13 cellular contexts compared by ENCODE assay signal in genomic region chr6:152368761-152369624, GRCh38.
DNase-seq lines count a peak whose midpoint lies in the region; ATAC-seq, FAIRE-seq and TF ChIP-seq lines count a peak whose summit lies in the region.
"Had no signal": no experiment of that assay in that cellular context is flagged by ENCODE, and none has a peak within 500 bp of the region (broad histone marks: within the 10 kb centered on the region; RNA-seq: fewer than 3 reads in every experiment).

No MANE protein-coding gene starts in this region.

- H2AFZ ChIP-seq in IMR-90 (replicated peaks; ENCODE audit: low read length, poor library complexity): peak overlapping the region; percentile 13

- no peak overlapping the region for H3K9ac ChIP-seq in IMR-90 (ENCODE audit: low read depth, low read length)

- H3K4me2 ChIP-seq in IMR-90 (ENCODE audit: low read depth, low read length): peak overlapping the region; percentile 65

- H3K36me3 ChIP-seq in IMR-90 (ENCODE audit: control insufficient read depth, insufficient read depth, low read length): peaks cover 35% of the 10 kb centered on the region
- H3K36me3 ChIP-seq in bronchial epithelial cell (ENCODE audit: control insufficient read depth, insufficient read depth, low read length): no peaks in the 10 kb centered on the region
- H3K36me3 ChIP-seq in psoas muscle (ENCODE audit: insufficient read depth in 1 of 2, low read depth in 1 of 2): peaks cover 2 to 67% of the 10 kb centered on the region in 2 donors

- intact Hi-C loops in IMR-90 (cut with micrococcal nuclease): loop anchor here (1.0 kb wide), 1 partner anchor 8 kb away; no protein-coding TSS in a partner anchor
- intact Hi-C loops in psoas muscle (cut with DNase I): no loop called here

- no peak for FAIRE-seq in bronchial epithelial cell (lab: Jason Lieb, UNC)

- H3K4me1 ChIP-seq in IMR-90 (ENCODE audit: control insufficient read depth, insufficient read depth, low read length) (peaks cover 5% of the 10 kb centered on the region), psoas muscle (peaks cover 15% of the 10 kb centered on the region)

- H4K20me1 ChIP-seq in IMR-90 (ENCODE audit: insufficient read depth, low read length): no peaks in the 10 kb centered on the region

- peak overlapping the region; percentile 29; the same call in 1 of the 2 replicates for H4K5ac ChIP-seq in IMR-90 (ENCODE audit: low read depth, low read length)

- H4K8ac ChIP-seq in IMR-90 (ENCODE audit: low read depth in 2 of 2, low read length in 2 of 2): no peak overlapping the region

- no peaks in the 10 kb centered on the region for H3K27me3 ChIP-seq in IMR-90 (ENCODE audit: control insufficient read depth, insufficient read depth, low read length)
- H3K27me3 ChIP-seq in bronchial epithelial cell (ENCODE audit: control insufficient read depth, insufficient read depth, low read length): no peaks in the 10 kb centered on the region
- no peaks in the 10 kb centered on the region for H3K27me3 ChIP-seq in psoas muscle (ENCODE audit: insufficient read depth in 3 of 3, low read length in 2 of 3)

- no peak overlapping the region for H3K56ac ChIP-seq in IMR-90 (ENCODE audit: extremely low read depth, insufficient read depth, low read length)

- no peak for TF ChIP-seq RAD21 in IMR-90 (IDR thresholded peaks at IDR 0.05; ENCODE audit: low read length)

- POLR2A ChIA-PET in IMR-90 (lab: Charles Lee; ENCODE audit: unreplicated experiment): no interaction called here

- TF ChIP-seq CTCF in IMR-90 (conservative IDR thresholded peaks at IDR 0.05; ENCODE audit: low read depth, low read length): no peak
- no peak for TF ChIP-seq CTCF in bronchial epithelial cell (IDR thresholded peaks at IDR 0.05; ENCODE audit: insufficient read depth, low read length, severe bottlenecking)
- TF ChIP-seq CTCF in psoas muscle (IDR thresholded peaks at IDR 0.05): no peak

- 61% methylated on average over 13 of the region's 19 CpGs; no CpG with 5 or more reads in 1 of the 2 experiments for WGBS in IMR-90 (ENCODE audit: extremely low coverage in 2 of 2, insufficient read length in 1 of 2), 2 experiments
- 19 to 25% (median 20%) methylated on average over 19 of the region's 19 CpGs for WGBS in psoas muscle, 3 donors

- no peak overlapping the region for H2BK20ac ChIP-seq in IMR-90 (ENCODE audit: low read depth, low read length)

- no peak overlapping the region for H2AK5ac ChIP-seq in IMR-90 (ENCODE audit: low read depth, low read length)

- H3K14ac ChIP-seq in IMR-90 (replicated peaks; ENCODE audit: low read depth, low read length): no peak overlapping the region

- 0 out of 2 replicates have a peak, but pooled peaks cover 2% of the 10 kb centered on the region for H3K9me1 ChIP-seq in IMR-90 (ENCODE audit: insufficient read depth, low read length)

- no peak overlapping the region for H3K4ac ChIP-seq in IMR-90 (ENCODE audit: low read depth, low read length)

- CTCF ChIA-PET in IMR-90 (lab: Yijun Ruan, JAX): no interaction called here

- TF ChIP-seq POLR2A in IMR-90 (IDR thresholded peaks at IDR 0.05; ENCODE audit: low read depth, low read length): no peak

- no peak overlapping the region for H3K4me3 ChIP-seq in IMR-90 (ENCODE audit: insufficient read depth, low read depth, low read length)
- H3K4me3 ChIP-seq in bronchial epithelial cell (ENCODE audit: low read depth, low read length): no peak overlapping the region
- peak overlapping the region; percentile 50 for H3K4me3 ChIP-seq in psoas muscle

- H2BK15ac ChIP-seq in IMR-90 (ENCODE audit: low read depth, low read length): no peak overlapping the region

- H2AK9ac ChIP-seq in IMR-90 (replicated peaks; ENCODE audit: low read depth, low read length, poor library complexity): no peak overlapping the region

- peak overlapping the region; percentile 35 for H2BK5ac ChIP-seq in IMR-90 (ENCODE audit: low read depth, low read length, poor library complexity, severe bottlenecking)

- ATAC-seq in IMR-90 (ENCODE audit: low read depth) (peak; percentile 56), psoas muscle (peak; percentile 94 to 98 (median 96)), HG03457 (IDR thresholded peaks at IDR 0.05; ENCODE audit: unreplicated experiment) (no peak)
- ATAC-seq: left lobe of liver, T-helper 17 cell had no signal

- H3K23ac ChIP-seq in IMR-90 (ENCODE audit: low read depth, low read length): 0 out of 2 replicates have a peak overlapping the region, but pooled peaks have one; percentile 44

- DNase-seq in IMR-90: peak; percentile 35
- peak; percentile 2 for DNase-seq in bronchial epithelial cell (ENCODE audit: low read depth)
- peak; percentile 68 for DNase-seq in iris pigment epithelial cell (ENCODE audit: low read depth)
- peak; percentile 65 to 80 for DNase-seq in psoas muscle
- no peak for DNase-seq in NCI-H526 treated with DMSO at 0.1 percent for 48 hours (lab: John Stamatoyannopoulos, UW)
- DNase-seq in epidermal melanocyte (ENCODE audit: insufficient read length, low spot score): no peak
- no peak for DNase-seq in GM19238 (ENCODE audit: insufficient read length, low spot score)
- DNase-seq: activated T-cell treated with anti-CD3 and anti-CD28 coated beads, Interleukin-2, amount 50 U/mL, for 1 hour; NCI-H345; stimulated activated CD4-positive, alpha-beta T cell treated with anti-CD3 and anti-CD28 coated beads, Interleukin-2, amount 100 ng/mL, for 48 hours; T-helper 17 cell had no signal

- no peak overlapping the region; the same call in 1 of the 2 replicates for H3K18ac ChIP-seq in IMR-90 (ENCODE audit: low read depth, low read length)

- dilution Hi-C loops in IMR-90 (cut with HindIII; ENCODE audit: low sequenced_read_pairs, unreplicated experiment): no loop called here

- no TSS peak for BruUV-seq in IMR-90 (replicated peaks; lab: Mats Ljungman, UMichigan)

- peak overlapping the region; percentile 37; the same call in 1 of the 2 replicates for H3K27ac ChIP-seq in IMR-90 (ENCODE audit: insufficient read depth, low read length)
- H3K27ac ChIP-seq in psoas muscle: peak overlapping the region; percentile 81

- H3K79me1 ChIP-seq in IMR-90 (ENCODE audit: low read depth in 1 of 2, low read length in 2 of 2): peaks cover 9 to 17% of the 10 kb centered on the region in 2 experiments; a peak in 2 of 4 replicates

- H4K91ac ChIP-seq in IMR-90 (ENCODE audit: insufficient read depth, low read depth, low read length): no peak overlapping the region

- no peak overlapping the region for H2BK120ac ChIP-seq in IMR-90 (ENCODE audit: low read depth, low read length)

- in situ Hi-C loops in IMR-90 (cut with MboI; ENCODE audit: low sequenced_read_pairs): no loop called here

- H3K9me3 ChIP-seq in IMR-90 (ENCODE audit: control insufficient read depth, insufficient read depth, low read length) (no peaks in the 10 kb centered on the region), psoas muscle (no peaks in the 10 kb centered on the region)

TF ChIP-seq in IMR-90, 13 proteins besides CTCF, POLR2A, EP300 and RAD21:
- no peak for TF ChIP-seq SMC3 (IDR thresholded peaks at IDR 0.05; ENCODE audit: low read depth, low read length)
- no peak for TF ChIP-seq MAZ (IDR thresholded peaks at IDR 0.05; ENCODE audit: borderline replicate concordance, low read depth, low read length)
- TF ChIP-seq CHD1 (IDR thresholded peaks at IDR 0.05; ENCODE audit: low read depth, low read length): no peak
- TF ChIP-seq, protein P1, sequence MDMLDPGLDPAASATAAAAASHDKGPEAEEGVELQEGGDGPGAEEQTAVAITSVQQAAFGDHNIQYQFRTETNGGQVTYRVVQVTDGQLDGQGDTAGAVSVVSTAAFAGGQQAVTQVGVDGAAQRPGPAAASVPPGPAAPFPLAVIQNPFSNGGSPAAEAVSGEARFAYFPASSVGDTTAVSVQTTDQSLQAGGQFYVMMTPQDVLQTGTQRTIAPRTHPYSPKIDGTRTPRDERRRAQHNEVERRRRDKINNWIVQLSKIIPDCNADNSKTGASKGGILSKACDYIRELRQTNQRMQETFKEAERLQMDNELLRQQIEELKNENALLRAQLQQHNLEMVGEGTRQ (IDR thresholded peaks at IDR 0.05; ENCODE audit: low read depth, low read length): no peak
- TF ChIP-seq MXI1 (IDR thresholded peaks at IDR 0.05; ENCODE audit: borderline replicate concordance, low read depth, low read length): no peak
- no peak for TF ChIP-seq NFE2L2 (IDR thresholded peaks at IDR 0.05; ENCODE audit: low read depth, low read length)
- 0 out of 2 replicates have a peak, but pooled peaks have one; percentile 23 for TF ChIP-seq BHLHE40 (IDR thresholded peaks at IDR 0.05; ENCODE audit: low read depth, low read length)
- no peak for TF ChIP-seq RCOR1 (IDR thresholded peaks at IDR 0.05; ENCODE audit: insufficient replicate concordance, low read length)
- no peak for TF ChIP-seq MAFK (IDR thresholded peaks at IDR 0.05; ENCODE audit: low read depth, low read length)
- 0 out of 2 replicates have a peak, but pooled peaks have one; percentile 41 for TF ChIP-seq CEBPB (IDR thresholded peaks at IDR 0.05; ENCODE audit: low read depth, low read length)

Comparison
In these comparisons a context has a peak if more than half of its experiments do, and no peak if none do; other contexts are left out.
1. DNase-seq: peak in IMR-90 (single experiment), bronchial epithelial cell (single experiment), iris pigment epithelial cell (single experiment) and psoas muscle (2 of 2); none in NCI-H526 treated with DMSO at 0.1 percent for 48 hours (single experiment), epidermal melanocyte (single experiment) and GM19238 (single experiment).